14 cellular contexts compared by ENCODE assay signal in the genomic region with DNA sequence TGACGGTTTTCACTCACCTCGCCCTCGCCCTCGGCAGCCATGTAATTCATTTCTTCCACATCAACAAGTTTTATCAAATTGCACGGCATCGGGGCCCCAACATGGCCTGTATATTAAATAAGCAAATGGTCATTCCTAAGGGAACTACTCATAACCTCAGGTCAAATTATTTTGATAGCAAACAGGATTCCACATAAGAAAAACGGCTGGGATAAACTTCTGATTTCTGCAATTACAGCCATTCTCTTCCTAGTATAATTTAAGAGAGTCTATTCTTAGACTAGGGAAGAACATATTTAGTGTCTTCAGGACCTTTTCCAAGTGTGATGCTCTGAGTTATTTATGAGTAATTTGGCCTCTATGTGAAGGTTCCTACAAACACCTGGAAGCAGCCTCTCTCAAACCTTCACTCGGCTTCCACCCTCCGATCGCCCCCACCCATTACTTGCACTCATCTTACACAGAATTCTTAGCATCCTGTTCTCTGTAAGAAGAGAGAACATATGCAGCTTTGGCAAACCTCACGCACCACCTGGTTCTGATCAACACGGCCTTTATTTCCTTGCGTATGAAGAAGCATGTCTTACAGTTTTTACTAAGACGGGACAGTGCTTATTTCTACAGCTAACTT. TPM values are rescaled to one million over a fixed set of nuclear protein-coding genes. Genes with fewer than 3 reads are reported as not detected.
A peak's percentile ranks its signal among the peaks of the same experiment; 100 is the strongest.
DNase-seq lines count a peak whose midpoint lies in the region; ATAC-seq and TF ChIP-seq lines count a peak whose summit lies in the region.
"Had no signal": no experiment of that assay in that cellular context is flagged by ENCODE, and none has a peak within 500 bp of the region (broad histone marks: within the 10 kb centered on the region; RNA-seq: fewer than 3 reads in every experiment).

No MANE protein-coding gene starts in this region.

- no peak for TF ChIP-seq EP300 in SK-N-SH (IDR thresholded peaks at IDR 0.05; ENCODE audit: borderline replicate concordance in 1 of 2, low read depth in 1 of 2, low read length in 1 of 2)

- DNase-seq in SK-N-SH, result no peak
- peak; percentile 26 for DNase-seq in AG08395 (ENCODE audit: low spot score)
- no peak for DNase-seq in activated T-helper 1 cell treated with anti-CD3 and anti-CD28 coated beads, Interleukin-12 subunit alpha, Interleukin-12 subunit beta, Interleukin-2, Interleukin-4 antibody, amounts not matched to agents 30 ng/mL and 10 ng/mL and 1 ng/mL, durations not matched to agents 14 hours and 24 hours and 36 hours (ENCODE audit: low spot score)
- DNase-seq in iris pigment epithelial cell (ENCODE audit: low read depth), result peak; percentile 33
- no peak for DNase-seq in HuH-7 (ENCODE audit: low spot score)
- DNase-seq in foreskin melanocyte, result no peak
- DNase-seq in DMS 273 treated with DMSO at 0.1 percent for 48 hours (lab: John Stamatoyannopoulos, UW), result no peak
- DNase-seq: erythroblast, NCI-H446, SHP77 had no signal

- peak overlapping the region; percentile 49 for H3K27ac Mint-ChIP-seq in activated T-helper 1 cell treated with anti-CD3 and anti-CD28 coated beads, Interleukin-12 subunit alpha, Interleukin-12 subunit beta, Interleukin-2, Interleukin-4 antibody, amounts not matched to agents 30 ng/mL and 10 ng/mL and 1 ng/mL, durations not matched to agents 14 hours and 24 hours and 36 hours
- H3K27ac Mint-ChIP-seq: activated T-helper 17 cell treated with anti-CD3 and anti-CD28 coated beads, Interleukin-2, amount 50 U/mL, for 72 hours had no signal

- no peak for TF ChIP-seq RAD21 in SK-N-SH (IDR thresholded peaks at IDR 0.05; ENCODE audit: low read length)

- H3K27me3 ChIP-seq in SK-N-SH (ENCODE audit: insufficient read depth), result no peaks in the 10 kb centered on the region

- no peak overlapping the region for H3K4me2 ChIP-seq in SK-N-SH

- H3K4me1 ChIP-seq in SK-N-SH (ENCODE audit: control insufficient read depth in 1 of 2, insufficient read depth in 2 of 2, low read depth in 1 of 2, low read length in 1 of 2), result peaks cover 0 to 4% of the 10 kb centered on the region in 2 experiments; a peak in 1 of 4 replicates
- H3K4me1 ChIP-seq: HAP-1 had no signal

- no peaks in the 10 kb centered on the region for H3K9me3 Mint-ChIP-seq in activated T-helper 1 cell treated with anti-CD3 and anti-CD28 coated beads, Interleukin-12 subunit alpha, Interleukin-12 subunit beta, Interleukin-2, Interleukin-4 antibody, amounts not matched to agents 30 ng/mL and 10 ng/mL and 1 ng/mL, durations not matched to agents 14 hours and 24 hours and 36 hours
- H3K9me3 Mint-ChIP-seq: activated T-helper 17 cell treated with anti-CD3 and anti-CD28 coated beads, Interleukin-2, amount 50 U/mL, for 72 hours had no signal

- no peak overlapping the region for H3K9ac ChIP-seq in SK-N-SH

- H3K36me3 ChIP-seq in SK-N-SH (replicated peaks in 1 of 2; ENCODE audit: control insufficient read depth in 1 of 2, insufficient read depth in 2 of 2, low read length in 1 of 2), result peaks cover 19 to 34% of the 10 kb centered on the region in 2 experiments

- H4K20me1 ChIP-seq in SK-N-SH (ENCODE audit: insufficient read depth), result no peaks in the 10 kb centered on the region

- no peaks in the 10 kb centered on the region for H3K9me3 ChIP-seq in SK-N-SH
- H3K9me3 ChIP-seq: HAP-1 had no signal

- CTCF ChIA-PET in SK-N-SH (lab: Yijun Ruan, JAX), result interaction anchor here (0.9 to 2.0 kb wide), 4 partner anchors 16 to 221 kb away, joined by 3 to 7 read pairs (median 5); no protein-coding TSS in a partner anchor

- no peak overlapping the region for H3K4me3 Mint-ChIP-seq in activated T-helper 1 cell treated with anti-CD3 and anti-CD28 coated beads, Interleukin-12 subunit alpha, Interleukin-12 subunit beta, Interleukin-2, Interleukin-4 antibody, amounts not matched to agents 30 ng/mL and 10 ng/mL and 1 ng/mL, durations not matched to agents 14 hours and 24 hours and 36 hours

- no peaks in the 10 kb centered on the region for H3K27me3 Mint-ChIP-seq in activated T-helper 1 cell treated with anti-CD3 and anti-CD28 coated beads, Interleukin-12 subunit alpha, Interleukin-12 subunit beta, Interleukin-2, Interleukin-4 antibody, amounts not matched to agents 30 ng/mL and 10 ng/mL and 1 ng/mL, durations not matched to agents 14 hours and 24 hours and 36 hours (ENCODE audit: insufficient read depth)
- H3K27me3 Mint-ChIP-seq: activated T-helper 17 cell treated with anti-CD3 and anti-CD28 coated beads, Interleukin-2, amount 50 U/mL, for 72 hours had no signal

- no peak overlapping the region for H3K4me3 ChIP-seq in SK-N-SH (ENCODE audit: low read depth in 2 of 2, low read length in 1 of 2)
- H3K4me3 ChIP-seq: HAP-1 had no signal

- no peak overlapping the region for H2AFZ ChIP-seq in SK-N-SH (ENCODE audit: low read depth)

- 88% methylated on average over 14 of the region's 14 CpGs for WGBS in SK-N-SH (ENCODE audit: low lambda C conversion rate)

- no peak overlapping the region for H3K27ac ChIP-seq in SK-N-SH (ENCODE audit: low read depth in 2 of 2, low read length in 1 of 2)
- H3K27ac ChIP-seq: 22Rv1 had no signal

- H3K36me3 Mint-ChIP-seq in activated T-helper 1 cell treated with anti-CD3 and anti-CD28 coated beads, Interleukin-12 subunit alpha, Interleukin-12 subunit beta, Interleukin-2, Interleukin-4 antibody, amounts not matched to agents 30 ng/mL and 10 ng/mL and 1 ng/mL, durations not matched to agents 14 hours and 24 hours and 36 hours (ENCODE audit: low read depth), result peaks cover 61% of the 10 kb centered on the region

- no peak for TF ChIP-seq CTCF in SK-N-SH (IDR thresholded peaks at IDR 0.05)

- ATAC-seq in SK-N-SH treated with all-trans-retinoic acid at 6 μM for 48 hours, result peak; percentile 74

- H3F3A ChIP-seq in SK-N-SH (replicated peaks; ENCODE audit: insufficient read depth), result no peaks in the 10 kb centered on the region

- POLR2A ChIA-PET in SK-N-SH (lab: Yijun Ruan, JAX), result no interaction called here

- H3K4me1 Mint-ChIP-seq in activated T-helper 1 cell treated with anti-CD3 and anti-CD28 coated beads, Interleukin-12 subunit alpha, Interleukin-12 subunit beta, Interleukin-2, Interleukin-4 antibody, amounts not matched to agents 30 ng/mL and 10 ng/mL and 1 ng/mL, durations not matched to agents 14 hours and 24 hours and 36 hours (ENCODE audit: low read depth), result peaks cover 33% of the 10 kb centered on the region

- H3K9me2 ChIP-seq in SK-N-SH, result no peaks in the 10 kb centered on the region

- intact Hi-C loops in activated T-helper 1 cell treated with anti-CD3 and anti-CD28 coated beads, Interleukin-12 subunit alpha, Interleukin-12 subunit beta, Interleukin-2, Interleukin-4 antibody, amounts not matched to agents 30 ng/mL and 10 ng/mL and 1 ng/mL, durations not matched to agents 14 hours and 24 hours and 36 hours (cut with micrococcal nuclease), result loop anchor here (2.0 to 5.0 kb wide), 2 partner anchors 58 to 219 kb away; no protein-coding TSS in a partner anchor

- H3K79me2 ChIP-seq in SK-N-SH (ENCODE audit: insufficient read depth), result no peaks in the 10 kb centered on the region

TF ChIP-seq in SK-N-SH treated with all-trans-retinoic acid at 6 μM for 48 hours, 23 proteins besides CTCF, POLR2A, EP300 and RAD21 (continues in another document):
- TF ChIP-seq, protein P1, sequence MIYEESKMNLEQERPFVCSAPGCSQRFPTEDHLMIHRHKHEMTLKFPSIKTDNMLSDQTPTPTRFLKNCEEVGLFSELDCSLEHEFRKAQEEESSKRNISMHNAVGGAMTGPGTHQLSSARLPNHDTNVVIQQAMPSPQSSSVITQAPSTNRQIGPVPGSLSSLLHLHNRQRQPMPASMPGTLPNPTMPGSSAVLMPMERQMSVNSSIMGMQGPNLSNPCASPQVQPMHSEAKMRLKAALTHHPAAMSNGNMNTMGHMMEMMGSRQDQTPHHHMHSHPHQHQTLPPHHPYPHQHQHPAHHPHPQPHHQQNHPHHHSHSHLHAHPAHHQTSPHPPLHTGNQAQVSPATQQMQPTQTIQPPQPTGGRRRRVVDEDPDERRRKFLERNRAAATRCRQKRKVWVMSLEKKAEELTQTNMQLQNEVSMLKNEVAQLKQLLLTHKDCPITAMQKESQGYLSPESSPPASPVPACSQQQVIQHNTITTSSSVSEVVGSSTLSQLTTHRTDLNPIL (CRISPR knock-in tag; IDR thresholded peaks at IDR 0.05; ENCODE audit: low read depth), result no peak

TF ChIP-seq in SK-N-SH, 30 proteins besides CTCF, POLR2A, EP300 and RAD21:
- TF ChIP-seq NFIC (IDR thresholded peaks at IDR 0.05; ENCODE audit: borderline replicate concordance) (no peak), YY1 (IDR thresholded peaks at IDR 0.05; ENCODE audit: low read depth) (no peak), EZH2phosphoT487 (IDR thresholded peaks at IDR 0.05; ENCODE audit: borderline replicate concordance, low read depth) (no peak), NRF1 (IDR thresholded peaks at IDR 0.05; ENCODE audit: low read depth, low read length) (no peak)
TF ChIP-seq in SK-N-SH: peak in this region for 0.

RNA-seq across cellular contexts. Expression of gene CENPU, which starts 29.4 kb away (rescaled TPM):
- 8.7 and 9.6 TPM in 2 replicates for polyA plus RNA-seq in SK-N-SH (2012; rRNA removed)
- polyA plus RNA-seq in SK-N-SH (2012; cell fraction: cytosol; rRNA removed), result 14.4 and 19.1 TPM in 2 replicates
- polyA plus RNA-seq in SK-N-SH (2012; cell fraction: nucleus; rRNA removed), result 3.9 and 8.2 TPM in 2 replicates
- 78.3 and 80.3 TPM in 2 replicates for total RNA-seq in activated T-helper 1 cell treated with anti-CD3 and anti-CD28 coated beads, Interleukin-12 subunit alpha, Interleukin-12 subunit beta, Interleukin-2, Interleukin-4 antibody, amounts not matched to agents 30 ng/mL and 10 ng/mL and 1 ng/mL, durations not matched to agents 14 hours and 24 hours and 36 hours

Comparison
In these comparisons a context has a peak if more than half of its experiments do, and no peak if none do; other contexts are left out.
1. DNase-seq: peak in AG08395 (single experiment) and iris pigment epithelial cell (single experiment); none in SK-N-SH (single experiment), activated T-helper 1 cell treated with anti-CD3 and anti-CD28 coated beads, Interleukin-12 subunit alpha, Interleukin-12 subunit beta, Interleukin-2, Interleukin-4 antibody, amounts not matched to agents 30 ng/mL and 10 ng/mL and 1 ng/mL, durations not matched to agents 14 hours and 24 hours and 36 hours (single experiment), HuH-7 (single experiment), foreskin melanocyte (single experiment) and DMS 273 treated with DMSO at 0.1 percent for 48 hours (single experiment).